30 cellular contexts compared by ENCODE assay signal in the genomic region with DNA sequence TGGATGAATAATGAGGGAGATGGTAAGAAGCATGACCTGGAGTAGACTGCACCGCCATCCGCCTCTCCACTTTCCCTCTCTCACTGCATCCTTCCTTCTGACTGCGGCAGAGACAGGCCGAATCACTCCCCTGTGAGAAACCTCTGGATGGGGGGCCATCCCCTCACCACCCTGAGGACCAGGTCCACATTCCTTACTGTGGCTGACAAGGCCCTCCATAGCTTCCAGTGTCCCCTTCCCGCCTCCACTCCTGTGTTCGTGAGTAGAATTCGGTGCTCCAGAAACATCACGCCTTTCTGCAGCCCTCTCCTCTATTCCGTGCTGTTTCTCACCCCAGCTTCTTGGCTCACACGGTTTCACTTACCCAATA.
"Had no signal": no experiment of that assay in that cellular context is flagged by ENCODE, and none has a peak within 500 bp of the region (broad histone marks: within the 10 kb centered on the region; RNA-seq: fewer than 3 reads in every experiment).

No MANE protein-coding gene starts in this region.

- ATAC-seq: activated CD4-positive, alpha-beta T cell treated with anti-CD3 and anti-CD28 coated beads for 36 hours; activated CD4-positive, CD25-positive, alpha-beta regulatory T cell treated with anti-CD3 and anti-CD28 coated beads, Interleukin-2, amount 50 U/mL, for 24 hours; activated naive CD8-positive, alpha-beta T cell treated with anti-CD3 and anti-CD28 coated beads, Interleukin-2, amount 50 U/mL, for 24 hours; activated T-cell treated with anti-CD3 and anti-CD28 coated beads, Interleukin-2, amount 50 U/mL, for 4 hours; WTC11 had no signal

- H3K36me3 Mint-ChIP-seq: activated CD4-positive, alpha-beta memory T cell treated with anti-CD3 and anti-CD28 coated beads for 36 hours; activated naive CD8-positive, alpha-beta T cell; WTC11 had no signal

- H3K27ac ChIP-seq: KMS-11, Peyer's patch, SJSA1 had no signal

- H3K9me3 ChIP-seq: Peyer's patch, SK-N-SH had no signal

- H3K9me3 Mint-ChIP-seq: activated CD4-positive, alpha-beta T cell treated with anti-CD3 and anti-CD28 coated beads, Interleukin-2, amount 10 ng/mL, durations not matched to agents 7 days and 5 days; activated naive CD4-positive, alpha-beta T cell treated with anti-CD3 and anti-CD28 coated beads, Interleukin-2, amount 10 ng/mL, durations not matched to agents 7 days and 5 days; activated T-cell treated with anti-CD3 and anti-CD28 coated beads, Interleukin-2, amount 50 U/mL, for 4 hours; T-helper 1 cell treated with Interleukin-12 subunit alpha and Interleukin-12 subunit beta and Interleukin-4 antibody, amounts not matched to agents 30 μg/mL and 1 μg/mL, for 36 hours; T-helper 2 cell treated with Interferon-gamma antibody and Interleukin-4, amounts not matched to agents 5 μg/mL and 100 μg/mL, for 36 hours; WTC11 had no signal

- H3K27me3 ChIP-seq: Peyer's patch, SJSA1 had no signal

- H3K4me3 ChIP-seq: Peyer's patch, SJSA1 had no signal

- DNase-seq: activated CD4-positive, alpha-beta memory T cell treated with anti-CD3 and anti-CD28 coated beads for 36 hours; activated CD4-positive, alpha-beta T cell treated with anti-CD3 and anti-CD28 coated beads for 36 hours; activated CD4-positive, alpha-beta T cell treated with anti-CD3 and anti-CD28 coated beads, Interleukin-2, amount 10 ng/mL, durations not matched to agents 7 days and 5 days; activated effector memory CD4-positive, alpha-beta T cell treated with Interleukin-2 at 50 U/mL for 16 hours; activated naive CD4-positive, alpha-beta T cell treated with anti-CD3 and anti-CD28 coated beads, Interleukin-2, amount 10 ng/mL, durations not matched to agents 7 days and 5 days; activated naive CD8-positive, alpha-beta T cell treated with anti-CD3 and anti-CD28 coated beads, Interleukin-2, amount 50 U/mL, for 24 hours; activated T-cell treated with anti-CD3 and anti-CD28 coated beads for 4 hours; activated T-cell treated with anti-CD3 and anti-CD28 coated beads, Interleukin-2, amount 50 U/mL, for 4 hours; anterior cingulate cortex; caudate nucleus; MM.1S; MV-4-11; NCI-H1092; NCI-H1436 treated with DMSO at 0.1 percent for 48 hours; NCI-H1694 treated with DMSO at 0.1 percent for 48 hours; NCI-H2029; NCI-H345; NCI-H524 treated with DMSO at 0.1 percent for 48 hours; RPMI8226; SHP77 treated with DMSO at 0.1 percent for 48 hours; SK-N-SH had no signal

- H3K4me3 Mint-ChIP-seq: activated CD4-positive, alpha-beta memory T cell treated with anti-CD3 and anti-CD28 coated beads for 36 hours; activated CD4-positive, alpha-beta T cell treated with anti-CD3 and anti-CD28 coated beads for 36 hours; activated CD4-positive, alpha-beta T cell treated with anti-CD3 and anti-CD28 coated beads, Interleukin-2, amount 10 ng/mL, durations not matched to agents 7 days and 5 days; activated naive CD4-positive, alpha-beta T cell treated with anti-CD3 and anti-CD28 coated beads, Interleukin-2, amount 10 ng/mL, durations not matched to agents 7 days and 5 days; activated naive CD8-positive, alpha-beta T cell treated with anti-CD3 and anti-CD28 coated beads, Interleukin-2, amount 50 U/mL, for 24 hours; T-helper 1 cell treated with Interleukin-12 subunit alpha and Interleukin-12 subunit beta and Interleukin-4 antibody, amounts not matched to agents 30 μg/mL and 1 μg/mL, for 36 hours; T-helper 2 cell treated with Interferon-gamma antibody and Interleukin-4, amounts not matched to agents 5 μg/mL and 100 μg/mL, for 36 hours had no signal

- H3K27ac Mint-ChIP-seq: activated CD4-positive, alpha-beta memory T cell treated with anti-CD3 and anti-CD28 coated beads for 36 hours; activated CD4-positive, alpha-beta T cell treated with anti-CD3 and anti-CD28 coated beads for 36 hours; activated CD4-positive, alpha-beta T cell treated with anti-CD3 and anti-CD28 coated beads, Interleukin-2, amount 10 ng/mL, durations not matched to agents 7 days and 5 days; activated naive CD4-positive, alpha-beta T cell treated with anti-CD3 and anti-CD28 coated beads, Interleukin-2, amount 10 ng/mL, durations not matched to agents 7 days and 5 days; activated naive CD8-positive, alpha-beta T cell; activated naive CD8-positive, alpha-beta T cell treated with anti-CD3 and anti-CD28 coated beads, Interleukin-2, amount 50 U/mL, for 24 hours; brain; T-helper 1 cell treated with Interleukin-12 subunit alpha and Interleukin-12 subunit beta and Interleukin-4 antibody, amounts not matched to agents 30 μg/mL and 1 μg/mL, for 36 hours; T-helper 2 cell treated with Interferon-gamma antibody and Interleukin-4, amounts not matched to agents 5 μg/mL and 100 μg/mL, for 36 hours; WTC11 had no signal
